Comparison of ENCODE assay signal across 8 cellular contexts in genomic region chr2:74552914-74553811, GRCh38. TPM values are rescaled to one million over a fixed set of nuclear protein-coding genes. Genes with fewer than 3 reads are reported as not detected.
A peak's percentile ranks its signal among the peaks of the same experiment; 100 is the strongest.
DNase-seq lines count a peak whose midpoint lies in the region; ATAC-seq and TF ChIP-seq lines count a peak whose summit lies in the region.

No MANE protein-coding gene starts in this region.

- no peak for DNase-seq in brain microvascular endothelial cell
- no peak for DNase-seq in activated CD4-positive, alpha-beta T cell treated with anti-CD3 and anti-CD28 coated beads, Interleukin-2, amount 50 U/mL, for 1 hour

- H3K27me3 ChIP-seq in HUES64 (ENCODE audit: insufficient read depth, low read length) (peaks cover 59% of the 10 kb centered on the region), brain microvascular endothelial cell (replicated peaks) (no peaks in the 10 kb centered on the region), mucosa of stomach (ENCODE audit: control insufficient read depth, insufficient read depth, low read length) (peaks cover 8% of the 10 kb centered on the region)

- H3K4me3 ChIP-seq in HUES64 (ENCODE audit: low read length), result peak overlapping the region; percentile 95
- peak overlapping the region; percentile 90 for H3K4me3 ChIP-seq in brain microvascular endothelial cell (ENCODE audit: low read depth, low read length)
- peak overlapping the region; percentile 51 for H3K4me3 ChIP-seq in mucosa of stomach (ENCODE audit: low read length)

- H3K36me3 ChIP-seq in ES-I3 (ENCODE audit: insufficient read depth, low read length), result no peaks in the 10 kb centered on the region
- no peaks in the 10 kb centered on the region for H3K36me3 ChIP-seq in HUES64 (ENCODE audit: insufficient read depth, low read length)
- H3K36me3 ChIP-seq in brain microvascular endothelial cell (replicated peaks), result peaks cover 6% of the 10 kb centered on the region
- H3K36me3 ChIP-seq in mucosa of stomach (ENCODE audit: control insufficient read depth, insufficient read depth, low read length), result no peaks in the 10 kb centered on the region

- peak overlapping the region; percentile 25; the same call in 1 of the 2 replicates for H3K27ac ChIP-seq in HUES64 (ENCODE audit: low read depth, low read length)
- H3K27ac ChIP-seq in brain microvascular endothelial cell, result peak overlapping the region; percentile 90

- no peaks in the 10 kb centered on the region for H3K9me3 ChIP-seq in ES-I3 (ENCODE audit: control insufficient read depth, insufficient read depth, low read length)
- no peaks in the 10 kb centered on the region for H3K9me3 ChIP-seq in HUES64 (ENCODE audit: insufficient read depth, low read depth, low read length)
- H3K9me3 ChIP-seq in mucosa of stomach (ENCODE audit: control insufficient read depth, low read length), result no peaks in the 10 kb centered on the region

- in situ Hi-C loops in brain microvascular endothelial cell (cut with HindIII; ENCODE audit: low pct_ligation_motif_present, low sequenced_read_pairs), result no loop called here

- no peak for TF ChIP-seq CTCF in brain microvascular endothelial cell (IDR thresholded peaks at IDR 0.05; ENCODE audit: low read depth, low read length, missing control alignments)

- ATAC-seq in HG02852 (IDR thresholded peaks at IDR 0.05; ENCODE audit: unreplicated experiment) (no peak), HG03097 (IDR thresholded peaks at IDR 0.05; ENCODE audit: low FRiP score, unreplicated experiment) (no peak), GM19455 (IDR thresholded peaks at IDR 0.05; ENCODE audit: unreplicated experiment) (no peak)

- 13% methylated on average over 27 of the region's 27 CpGs for WGBS in HUES64

- peaks cover 11% of the 10 kb centered on the region for H3K4me1 ChIP-seq in ES-I3 (ENCODE audit: insufficient read depth, low read length)
- peaks cover 14% of the 10 kb centered on the region; the same call in 1 of the 2 replicates for H3K4me1 ChIP-seq in HUES64 (ENCODE audit: insufficient read depth, low read length)
- H3K4me1 ChIP-seq in mucosa of stomach (ENCODE audit: control insufficient read depth, insufficient read depth, low read length), result peaks cover 30% of the 10 kb centered on the region

- H3K9ac ChIP-seq in ES-I3 (ENCODE audit: low read depth, low read length), result peak overlapping the region; percentile 91; the same call in 1 of the 2 replicates
- H3K9ac ChIP-seq in HUES64 (ENCODE audit: low read depth, low read length), result peak overlapping the region; percentile 5
- H3K9ac ChIP-seq in mucosa of stomach (ENCODE audit: low read length), result peak overlapping the region; percentile 79

RNA-seq across cellular contexts. Expression of gene LOXL3, which starts 0.6 kb away (rescaled TPM):
- 12.5 TPM for polyA plus RNA-seq in HUES64 (2013, experiment 1 of 2)
- 15.6 TPM for polyA plus RNA-seq in HUES64 (2013, experiment 2 of 2)

RNA-seq across cellular contexts. Expression of gene DOK1, which starts 1.4 kb away (rescaled TPM):
- 8.2 TPM for polyA plus RNA-seq in HUES64 (2013, experiment 1 of 2)
- 8.4 TPM for polyA plus RNA-seq in HUES64 (2013, experiment 2 of 2)

RNA-seq across cellular contexts. Expression of gene HTRA2, which starts 23.4 kb away (rescaled TPM):
- 21.9 TPM for polyA plus RNA-seq in HUES64 (2013, experiment 1 of 2)
- 18.5 TPM for polyA plus RNA-seq in HUES64 (2013, experiment 2 of 2)

RNA-seq across cellular contexts. Expression of gene AUP1, which starts 23.7 kb away (rescaled TPM):
- 83.8 TPM for polyA plus RNA-seq in HUES64 (2013, experiment 1 of 2)
- polyA plus RNA-seq in HUES64 (2013, experiment 2 of 2), result 82.1 TPM

RNA-seq across cellular contexts. Expression of gene DQX1, which starts 27.1 kb away (rescaled TPM):
- 0.40 TPM for polyA plus RNA-seq in HUES64 (2013, experiment 1 of 2)
- polyA plus RNA-seq in HUES64 (2013, experiment 2 of 2), result 0.38 TPM

Comparison
In these comparisons a context has a peak if more than half of its experiments do, and no peak if none do; other contexts are left out.
1. H3K9ac ChIP-seq: peak in every context shown above with its lines; median percentile 91 in ES-I3; 79 in mucosa of stomach; 5 in HUES64.